Comparison of ENCODE assay signal across 9 cellular contexts in genomic region chr12:459050-459429, GRCh38. TPM values are rescaled to one million over a fixed set of nuclear protein-coding genes. Genes with fewer than 3 reads are reported as not detected.
DNase-seq lines count a peak whose midpoint lies in the region; ATAC-seq and TF ChIP-seq lines count a peak whose summit lies in the region.
"Had no signal": no experiment of that assay in that cellular context is flagged by ENCODE, and none has a peak within 500 bp of the region (broad histone marks: within the 10 kb centered on the region; RNA-seq: fewer than 3 reads in every experiment).

No MANE protein-coding gene starts in this region.

- DNase-seq in GM23248, result no peak
- no peak for DNase-seq in fibroblast of villous mesenchyme (ENCODE audit: low read depth)
- DNase-seq in sigmoid colon, result no peak
- no peak for DNase-seq in OCI-M1 (lab: John Stamatoyannopoulos, UW)
- no peak for DNase-seq in NCI-H1048 (lab: John Stamatoyannopoulos, UW)
- no peak for DNase-seq in LoVo (ENCODE audit: low spot score)
- DNase-seq: SIG-M5 had no signal

- 58 to 72% methylated on average over 5 of the region's 5 CpGs for WGBS in GM23248 (ENCODE audit: low coverage in 1 of 2, low lambda C conversion rate in 2 of 2, missing lambda C conversion rate in 2 of 2), 2 experiments
- whole genome bisulfite sequencing in sigmoid colon, 2 donors, result 61 to 69% methylated on average over 5 of the region's 5 CpGs

- no peak overlapping the region for H3K9ac ChIP-seq in GM23248
- H3K9ac ChIP-seq in SU-DHL-6 (ENCODE audit: low read length), result no peak overlapping the region

- H3K4me1 ChIP-seq in GM23248 (ENCODE audit: insufficient read depth), result peaks cover 5% of the 10 kb centered on the region; the same call in 1 of the 2 replicates
- H3K4me1 ChIP-seq in sigmoid colon, result peaks cover 0 to 20% (median 17%) of the 10 kb centered on the region in 4 donors

- no peaks in the 10 kb centered on the region for H3K9me3 ChIP-seq in GM23248 (ENCODE audit: low read depth)
- no peaks in the 10 kb centered on the region for H3K9me3 ChIP-seq in SU-DHL-6 (ENCODE audit: insufficient read depth, low read length)
- H3K9me3 ChIP-seq in sigmoid colon, result no peaks in the 10 kb centered on the region

- H3F3A ChIP-seq in GM23248 (ENCODE audit: insufficient read depth) (no peaks in the 10 kb centered on the region), SU-DHL-6 (ENCODE audit: insufficient read depth) (peaks cover 7% of the 10 kb centered on the region; the same call in 1 of the 2 replicates)

- no peak for TF ChIP-seq EP300 in sigmoid colon (IDR thresholded peaks at IDR 0.05)

- no peaks in the 10 kb centered on the region for H3K36me3 ChIP-seq in GM23248 (ENCODE audit: low read depth)
- H3K36me3 ChIP-seq in SU-DHL-6 (ENCODE audit: low read length), result no peaks in the 10 kb centered on the region
- H3K36me3 ChIP-seq in sigmoid colon, result no peaks in the 10 kb centered on the region

- H2AFZ ChIP-seq in GM23248 (peak overlapping the region; percentile 55), SU-DHL-6 (ENCODE audit: low read depth, low read length, severe bottlenecking) (no peak overlapping the region)

- H3K27ac ChIP-seq in GM23248 (no peak overlapping the region), SU-DHL-6 (ENCODE audit: low read depth, low read length) (no peak overlapping the region), sigmoid colon (no peak overlapping the region)

- H4K20me1 ChIP-seq in GM23248 (ENCODE audit: insufficient read depth), result no peaks in the 10 kb centered on the region
- no peaks in the 10 kb centered on the region for H4K20me1 ChIP-seq in SU-DHL-6 (ENCODE audit: low read depth, low read length)

- in situ Hi-C loops in GM23248 (cut with MboI), result no loop called here

- H3K4me3 ChIP-seq in GM23248 (peak overlapping the region; percentile 61), SU-DHL-6 (ENCODE audit: insufficient read depth, low read length, poor library complexity, severe bottlenecking) (peak overlapping the region; percentile 20), fibroblast of villous mesenchyme (ENCODE audit: low read depth, low read length) (peak overlapping the region; percentile 44), sigmoid colon (peak overlapping the region in 3 of 4 donors; percentile 30 to 54 (median 50))

- H3K27me3 ChIP-seq in GM23248 (replicated peaks; ENCODE audit: insufficient read depth) (peaks cover 71% of the 10 kb centered on the region), SU-DHL-6 (ENCODE audit: low read length) (no peaks in the 10 kb centered on the region), sigmoid colon (peaks cover 14 to 50% (median 16%) of the 10 kb centered on the region in 3 donors)

- H3K4me2 ChIP-seq in GM23248 (ENCODE audit: unreplicated experiment) (peak overlapping the region; percentile 44), SU-DHL-6 (ENCODE audit: low read depth, low read length, poor library complexity, severe bottlenecking) (peak overlapping the region; percentile 54)

- no peaks in the 10 kb centered on the region for H3K9me2 ChIP-seq in GM23248 (ENCODE audit: insufficient read depth)
- H3K9me2 ChIP-seq in SU-DHL-6 (replicated peaks; ENCODE audit: insufficient read depth, low read length), result no peaks in the 10 kb centered on the region

- ATAC-seq in HG02981 (IDR thresholded peaks at IDR 0.05; ENCODE audit: unreplicated experiment), result no peak

- TF ChIP-seq POLR2A in sigmoid colon (IDR thresholded peaks at IDR 0.05), result no peak

- intact Hi-C loops in sigmoid colon (cut with DNase I), result no loop called here

- no peak for TF ChIP-seq CTCF in SU-DHL-6 (IDR thresholded peaks at IDR 0.05; ENCODE audit: insufficient read depth, low read length, poor library complexity, severe bottlenecking)
- no peak for TF ChIP-seq CTCF in fibroblast of villous mesenchyme (IDR thresholded peaks at IDR 0.05; ENCODE audit: insufficient read depth, low read depth, low read length)
- TF ChIP-seq CTCF in sigmoid colon (IDR thresholded peaks at IDR 0.05), result no peak

- H3K79me2 ChIP-seq in GM23248 (ENCODE audit: insufficient read depth) (no peaks in the 10 kb centered on the region), SU-DHL-6 (ENCODE audit: insufficient read depth, low read length) (no peaks in the 10 kb centered on the region)

RNA-seq across cellular contexts. Expression of gene B4GALNT3, which starts 0.7 kb away (rescaled TPM):
- total RNA-seq in GM23248 (2014; rRNA removed; shearing (Covaris generic)), result 0.11 TPM in 1 of 2 replicates, not detected in the other
- polyA plus RNA-seq in GM23248 (2016; fragmentation: Nextera tagmentation; extraction: Ambion mirVana), result 0.09 TPM in 1 of 2 replicates, not detected in the other
- under 0.01 TPM in 2 replicates for total RNA-seq in fibroblast of villous mesenchyme
- under 1 TPM; under 0.01 to 0.36 (median 0.23) TPM for total RNA-seq in sigmoid colon
- 10 to 100 TPM in 2 of 3 donors, 1 to 10 TPM in 1; 8.4 to 74.2 (median 12.0) TPM for polyA plus RNA-seq in sigmoid colon

RNA-seq across cellular contexts. Expression of gene CCDC77, which starts 57.6 kb away (rescaled TPM):
- 6.3 and 9.9 TPM in 2 replicates for total RNA-seq in GM23248 (2014; rRNA removed; shearing (Covaris generic))
- 4.5 and 8.3 TPM in 2 replicates for polyA plus RNA-seq in GM23248 (2016; fragmentation: Nextera tagmentation; extraction: Ambion mirVana)
- total RNA-seq in fibroblast of villous mesenchyme, result 9.1 and 9.7 TPM in 2 replicates
- 1 to 10 TPM; 2.9 to 8.6 (median 6.1) TPM for total RNA-seq in sigmoid colon
- polyA plus RNA-seq in sigmoid colon, result 1 to 10 TPM; 2.8 to 6.5 (median 4.2) TPM
